In the genomic region with DNA sequence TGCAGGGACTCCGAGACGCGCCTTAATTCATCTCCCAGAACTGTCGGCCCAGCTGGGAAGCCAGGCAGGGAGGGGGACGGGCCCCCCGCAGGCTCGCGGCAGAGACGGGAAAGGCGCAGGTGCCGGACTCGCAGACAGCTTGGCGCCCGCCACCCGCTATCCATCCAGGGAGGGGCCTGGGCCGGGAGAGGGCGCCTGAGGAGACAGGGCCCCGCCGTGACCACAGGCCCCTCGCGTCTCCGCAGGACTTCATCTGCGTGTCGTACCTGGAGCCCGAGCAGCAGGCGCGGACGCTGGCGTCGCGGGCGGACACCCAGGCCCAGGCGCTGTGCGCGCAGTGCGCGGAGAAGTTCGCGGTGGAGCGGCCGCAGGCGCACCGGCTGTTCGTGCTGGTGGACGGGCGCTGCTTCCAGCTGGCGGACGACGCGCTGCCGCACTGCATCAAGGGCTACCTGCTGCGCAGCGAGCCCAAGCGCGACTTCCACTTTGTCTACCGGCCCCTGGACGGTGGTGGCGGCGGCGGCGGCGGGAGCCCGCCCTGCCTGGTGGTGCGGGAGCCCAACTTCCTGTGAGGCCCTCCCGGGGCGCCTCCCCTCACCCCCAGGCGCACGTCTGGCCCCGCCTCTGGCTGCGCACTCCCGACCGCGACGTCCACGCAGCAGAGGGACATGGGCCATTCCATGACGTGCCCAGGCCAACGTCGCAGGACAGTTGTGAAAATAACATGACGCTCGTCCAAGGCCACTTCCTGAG, we compare ENCODE assay signal across 1 cellular context.
A peak's percentile ranks its signal among the peaks of the same experiment; 100 is the strongest.
TF ChIP-seq lines count a peak whose summit lies in the region.

No MANE protein-coding gene starts in this region.

TF ChIP-seq in WTC11, 78 proteins besides CTCF, POLR2A, EP300 and RAD21 (continued from another document):
- TF ChIP-seq, protein P1, sequence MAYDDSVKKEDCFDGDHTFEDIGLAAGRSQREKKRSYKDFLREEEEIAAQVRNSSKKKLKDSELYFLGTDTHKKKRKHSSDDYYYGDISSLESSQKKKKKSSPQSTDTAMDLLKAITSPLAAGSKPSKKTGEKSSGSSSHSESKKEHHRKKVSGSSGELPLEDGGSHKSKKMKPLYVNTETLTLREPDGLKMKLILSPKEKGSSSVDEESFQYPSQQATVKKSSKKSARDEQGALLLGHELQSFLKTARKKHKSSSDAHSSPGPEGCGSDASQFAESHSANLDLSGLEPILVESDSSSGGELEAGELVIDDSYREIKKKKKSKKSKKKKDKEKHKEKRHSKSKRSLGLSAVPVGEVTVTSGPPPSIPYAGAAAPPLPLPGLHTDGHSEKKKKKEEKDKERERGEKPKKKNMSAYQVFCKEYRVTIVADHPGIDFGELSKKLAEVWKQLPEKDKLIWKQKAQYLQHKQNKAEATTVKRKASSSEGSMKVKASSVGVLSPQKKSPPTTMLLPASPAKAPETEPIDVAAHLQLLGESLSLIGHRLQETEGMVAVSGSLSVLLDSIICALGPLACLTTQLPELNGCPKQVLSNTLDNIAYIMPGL (CRISPR knock-in tag; IDR thresholded peaks at IDR 0.05), result peak; percentile 89; the same call in 1 of the 2 replicates
